10 cellular contexts compared by ENCODE assay signal in genomic region chr7:26278769-26279168, GRCh38. TPM values are rescaled to one million over a fixed set of nuclear protein-coding genes. Genes with fewer than 3 reads are reported as not detected.
DNase-seq lines count a peak whose midpoint lies in the region; ATAC-seq, FAIRE-seq and TF ChIP-seq lines count a peak whose summit lies in the region.
"Had no signal": no experiment of that assay in that cellular context is flagged by ENCODE, and none has a peak within 500 bp of the region (broad histone marks: within the 10 kb centered on the region; RNA-seq: fewer than 3 reads in every experiment).

No MANE protein-coding gene starts in this region.

- H3K4me1 ChIP-seq in GM12878 (ENCODE audit: control insufficient read depth, insufficient read depth, low read length) (no peaks in the 10 kb centered on the region), psoas muscle (no peaks in the 10 kb centered on the region), smooth muscle cell (ENCODE audit: low read depth) (no peaks in the 10 kb centered on the region), sigmoid colon (no peaks in the 10 kb centered on the region), colonic mucosa (no peaks in the 10 kb centered on the region)

- no peaks in the 10 kb centered on the region for H3K27me3 Mint-ChIP-seq in activated CD4-positive, alpha-beta T cell treated with anti-CD3 and anti-CD28 coated beads for 36 hours
- H3K27me3 Mint-ChIP-seq: CD8-positive, alpha-beta memory T cell had no signal

- H3K4me3 ChIP-seq in GM12878 (no peak overlapping the region), psoas muscle (no peak overlapping the region), smooth muscle cell (no peak overlapping the region), sigmoid colon (no peak overlapping the region), colonic mucosa (no peak overlapping the region)

- H3F3A ChIP-seq in smooth muscle cell (ENCODE audit: low read depth) = no peaks in the 10 kb centered on the region

- no peak for FAIRE-seq in GM12878 (lab: Jason Lieb, UNC)
- FAIRE-seq: colon had no signal

- H3K9me3 ChIP-seq in GM12878 (replicated peaks; ENCODE audit: control insufficient read depth, insufficient read depth, low read length) (no peaks in the 10 kb centered on the region; the same call in 2 of the 3 replicates), psoas muscle (no peaks in the 10 kb centered on the region), smooth muscle cell (replicated peaks; ENCODE audit: low read depth) (no peaks in the 10 kb centered on the region), sigmoid colon (no peaks in the 10 kb centered on the region), colonic mucosa (no peaks in the 10 kb centered on the region)

- 0% methylated on average over 1 of the region's 1 CpG for WGBS in GM12878 (ENCODE audit: insufficient coverage, insufficient replicate concordance, low lambda C conversion rate, missing lambda C conversion rate)
- 0 to 31% (median 20%) methylated on average over 1 of the region's 1 CpG for WGBS in psoas muscle, 3 donors
- WGBS in smooth muscle cell (ENCODE audit: low lambda C conversion rate) = 72% methylated on average over 1 of the region's 1 CpG
- 0 to 31% methylated on average over 1 of the region's 1 CpG for WGBS in sigmoid colon, 2 donors

- H3K9me3 Mint-ChIP-seq in activated CD4-positive, alpha-beta T cell treated with anti-CD3 and anti-CD28 coated beads for 36 hours (ENCODE audit: low read depth) = no peaks in the 10 kb centered on the region
- H3K9me3 Mint-ChIP-seq: CD8-positive, alpha-beta memory T cell had no signal

- no TSS peak for BruUV-seq in GM12878 (replicated peaks; lab: Mats Ljungman, UMichigan)

- ATAC-seq in activated CD4-positive, alpha-beta T cell treated with anti-CD3 and anti-CD28 coated beads for 36 hours = peak; percentile 25
- ATAC-seq in GM12878 (peak; percentile 84), psoas muscle (no peak)

- H2AFZ ChIP-seq in GM12878 (ENCODE audit: control insufficient read depth, low read depth, low read length) = no peak overlapping the region
- no peak overlapping the region for H2AFZ ChIP-seq in smooth muscle cell (ENCODE audit: low read depth)

- no peak for TF ChIP-seq EP300 in GM12878 (IDR thresholded peaks at IDR 0.05; ENCODE audit: borderline replicate concordance in 1 of 2, control insufficient read depth in 1 of 2, low read depth in 2 of 2, low read length in 2 of 2)
- no peak for TF ChIP-seq EP300 in sigmoid colon (IDR thresholded peaks at IDR 0.05)

- in situ Hi-C loops in GM12878 (cut with MboI) = no loop called here

- no peaks in the 10 kb centered on the region for H3K36me3 ChIP-seq in GM12878 (ENCODE audit: control insufficient read depth in 2 of 2, insufficient read depth in 2 of 2, low read length in 1 of 2)
- H3K36me3 ChIP-seq in psoas muscle (ENCODE audit: insufficient read depth in 1 of 2, low read depth in 1 of 2) = no peaks in the 10 kb centered on the region
- H3K36me3 ChIP-seq in smooth muscle cell (ENCODE audit: low read depth) = no peaks in the 10 kb centered on the region
- no peaks in the 10 kb centered on the region for H3K36me3 ChIP-seq in sigmoid colon
- H3K36me3 ChIP-seq in colonic mucosa = no peaks in the 10 kb centered on the region

- H4K20me1 ChIP-seq in GM12878 (ENCODE audit: control insufficient read depth, insufficient read depth) (no peaks in the 10 kb centered on the region), smooth muscle cell (ENCODE audit: low read depth) (no peaks in the 10 kb centered on the region)

- H3K27ac ChIP-seq in GM12878 (ENCODE audit: control insufficient read depth, insufficient read depth) (no peak overlapping the region), psoas muscle (no peak overlapping the region), smooth muscle cell (ENCODE audit: low read depth) (no peak overlapping the region), sigmoid colon (no peak overlapping the region), colonic mucosa (no peak overlapping the region)

- RAD21 ChIA-PET in GM12878 (lab: Charles Lee; ENCODE audit: unreplicated experiment) = interaction anchor here (2.1 kb wide), 1 partner anchor 87 kb away, joined by 9 read pairs; no protein-coding TSS in a partner anchor

- POLR2A ChIA-PET in activated CD4-positive, alpha-beta T cell treated with anti-CD3 and anti-CD28 coated beads for 36 hours (lab: Charles Lee) = no interaction called here
- POLR2A ChIA-PET in GM12878 (lab: Charles Lee) = no interaction called here

- SMC1A ChIA-PET in GM12878 (lab: Charles Lee; ENCODE audit: uncharacterized antibody, unreplicated experiment) = interaction anchor here (0.7 to 2.7 kb wide), 4 partner anchors 11 to 188 kb away, joined by 3 to 17 read pairs (median 8); partner anchors contain the start of gene SNX10

- TF ChIP-seq RAD21 in GM12878 (IDR thresholded peaks at IDR 0.05; ENCODE audit: insufficient read depth, low read depth, low read length) = peak; percentile 24; the same call in 1 of the 2 replicates

- TF ChIP-seq POLR2A in GM12878 (IDR thresholded peaks at IDR 0.05; ENCODE audit: low read depth, low read length) (no peak), sigmoid colon (IDR thresholded peaks at IDR 0.05) (no peak)

- intact Hi-C loops in activated CD4-positive, alpha-beta T cell treated with anti-CD3 and anti-CD28 coated beads for 36 hours (cut with DNase I, micrococcal nuclease) = loop anchor here (1.0 kb wide), 2 partner anchors 16 to 87 kb away; no protein-coding TSS in a partner anchor
- intact Hi-C loops in GM12878 (cut with micrococcal nuclease; ENCODE audit: unreplicated experiment) = loop anchor here (1.0 to 10.0 kb wide), 3 partner anchors 87 to 386 kb away; no protein-coding TSS in a partner anchor
- intact Hi-C loops in psoas muscle (cut with DNase I) = no loop called here
- intact Hi-C loops in sigmoid colon (cut with DNase I) = no loop called here
- intact Hi-C loops in colonic mucosa (cut with DNase I) = no loop called here

- CTCF ChIA-PET in activated CD4-positive, alpha-beta T cell treated with anti-CD3 and anti-CD28 coated beads for 36 hours (lab: Charles Lee) = interaction anchor here (1.0 kb wide), 2 partner anchors 14 to 86 kb away, joined by 3 to 4 read pairs; no protein-coding TSS in a partner anchor
- CTCF ChIA-PET in GM12878 (lab: Yijun Ruan, JAX) = interaction anchor here (0.7 to 5.7 kb wide), 5 partner anchors 11 to 188 kb away, joined by 3 to 45 read pairs (median 4); no protein-coding TSS in a partner anchor

- H3K9ac ChIP-seq in GM12878 (ENCODE audit: control insufficient read depth, insufficient read depth, low read length) (no peak overlapping the region), smooth muscle cell (ENCODE audit: low read depth) (no peak overlapping the region), colonic mucosa (ENCODE audit: low read depth in 2 of 2, low read length in 2 of 2) (no peak overlapping the region)

- H3K27me3 ChIP-seq in GM12878 (replicated peaks in 1 of 2; ENCODE audit: control insufficient read depth in 2 of 2, insufficient read depth in 2 of 2, low read length in 1 of 2) (no peaks in the 10 kb centered on the region), psoas muscle (ENCODE audit: insufficient read depth in 3 of 3, low read length in 2 of 3) (no peaks in the 10 kb centered on the region), smooth muscle cell (ENCODE audit: low read depth) (no peaks in the 10 kb centered on the region), sigmoid colon (no peaks in the 10 kb centered on the region), colonic mucosa (no peaks in the 10 kb centered on the region)

- H3K4me3 Mint-ChIP-seq in activated CD4-positive, alpha-beta T cell treated with anti-CD3 and anti-CD28 coated beads for 36 hours = no peak overlapping the region

- peaks cover 19% of the 10 kb centered on the region for H3K4me1 Mint-ChIP-seq in activated CD4-positive, alpha-beta T cell treated with anti-CD3 and anti-CD28 coated beads for 36 hours

- no peak overlapping the region for H3K27ac Mint-ChIP-seq in activated CD4-positive, alpha-beta T cell treated with anti-CD3 and anti-CD28 coated beads for 36 hours

- H3K36me3 Mint-ChIP-seq in activated CD4-positive, alpha-beta T cell treated with anti-CD3 and anti-CD28 coated beads for 36 hours (ENCODE audit: low read depth) = no peaks in the 10 kb centered on the region
- H3K36me3 Mint-ChIP-seq: CD8-positive, alpha-beta memory T cell had no signal

- DNase-seq in activated CD4-positive, alpha-beta T cell treated with anti-CD3 and anti-CD28 coated beads for 36 hours = no peak
- DNase-seq in activated CD4-positive, alpha-beta T cell treated with anti-CD3 and anti-CD28 coated beads for 4 hours = no peak
- DNase-seq in NCI-H1092 (lab: John Stamatoyannopoulos, UW) = peak; percentile 17
- DNase-seq in GM12878 (ENCODE audit: low read depth, low spot score) = no peak
- no peak for DNase-seq in psoas muscle
- DNase-seq in smooth muscle cell (lab: John Stamatoyannopoulos, UW; ENCODE audit: unreplicated experiment) = no peak
- DNase-seq in sigmoid colon = no peak
- DNase-seq in colonic mucosa = no peak

- peak; percentile 20 to 57 (median 42); a peak in 4 of 6 replicates for TF ChIP-seq CTCF in GM12878 (IDR thresholded peaks at IDR 0.05 in 2 of 3, conservative IDR thresholded peaks at IDR 0.05 in 1 of 3; ENCODE audit: control insufficient read depth in 2 of 3, extremely low read depth in 1 of 3, insufficient read depth in 1 of 3, low read depth in 3 of 3, low read length in 3 of 3)
- TF ChIP-seq CTCF in psoas muscle (IDR thresholded peaks at IDR 0.05) = peak; percentile 6
- no peak for TF ChIP-seq CTCF in smooth muscle cell (IDR thresholded peaks at IDR 0.05; ENCODE audit: borderline replicate concordance, insufficient read depth, poor library complexity, severe bottlenecking)
- no peak for TF ChIP-seq CTCF in sigmoid colon (IDR thresholded peaks at IDR 0.05)
- TF ChIP-seq CTCF in colonic mucosa (IDR thresholded peaks at IDR 0.05) = no peak

- H3K79me2 ChIP-seq in GM12878 (ENCODE audit: control insufficient read depth, insufficient read depth, low read length) (no peaks in the 10 kb centered on the region), smooth muscle cell (ENCODE audit: low read depth) (no peaks in the 10 kb centered on the region)

- H3K4me2 ChIP-seq in GM12878 (ENCODE audit: control insufficient read depth, insufficient read depth) = no peak overlapping the region
- H3K4me2 ChIP-seq in smooth muscle cell = no peak overlapping the region

RNA-seq across cellular contexts. Expression of gene SNX10, which starts 12.9 kb away (rescaled TPM):
- total RNA-seq in activated CD4-positive, alpha-beta T cell treated with anti-CD3 and anti-CD28 coated beads for 36 hours = 10 to 100 TPM; 28.1 to 35.5 TPM
- total RNA-seq in GM12878 (2013; cell fraction: nucleolus; rRNA removed) = 16.4 and 17.4 TPM in 2 replicates
- total RNA-seq in GM12878 (2014; rRNA removed) = 22.5 and 26.1 TPM in 2 replicates
- 32.7 and 33.2 TPM in 2 replicates for total RNA-seq in GM12878 (2014; rRNA removed; fragmentation: Illumina TruSeq; extraction: Trizol)
- total RNA-seq in GM12878 (2021) = 30.4 and 30.8 TPM in 2 replicates
- 8.9 TPM for polyA plus RNA-seq in GM12878 (2011; ENCODE audit: low read depth)
- 53.2 and 75.9 TPM in 2 replicates for polyA plus RNA-seq in GM12878 (2011; rRNA removed)
- 18.6 and 19.2 TPM in 2 replicates for polyA plus RNA-seq in GM12878 (2011; cell fraction: cytosol; rRNA removed)
- 18.8 and 20.3 TPM in 2 replicates for polyA plus RNA-seq in GM12878 (2011; cell fraction: nucleus; rRNA removed)
- polyA plus RNA-seq in GM12878 (2012) = 12.6 and 21.3 TPM in 2 replicates
- 29.5 and 37.1 TPM in 2 replicates for polyA plus RNA-seq in GM12878 (2014; fragmentation: Illumina TruSeq; extraction: Trizol)
- polyA plus RNA-seq in GM12878 (2014; fragmentation: Nextera tagmentation; extraction: Ambion mirVana) = 10 to 100 TPM; 22.9 to 29.7 TPM
- 15.5 and 22.0 TPM in 2 replicates for polyA plus RNA-seq in GM12878 (2014; rRNA removed)
- 10 to 100 TPM; 45.4 to 56.2 TPM for polyA plus RNA-seq in GM12878 (2016; fragmentation: Nextera tagmentation; extraction: Ambion mirVana)
- polyA minus RNA-seq in GM12878 (2011; rRNA and poly(A)+ RNA removed) = 17.6 and 33.0 TPM in 2 replicates
- polyA minus RNA-seq in GM12878 (2011; cell fraction: cytosol; rRNA and poly(A)+ RNA removed) = 8.2 and 11.4 TPM in 2 replicates
- polyA minus RNA-seq in GM12878 (2011; cell fraction: nucleus; rRNA and poly(A)+ RNA removed) = 7.9 and 8.5 TPM in 2 replicates
- total RNA-seq in psoas muscle = 1 to 10 TPM in 3 of 4 donors, under 1 TPM in 1; 0.97 to 1.4 (median 1.1) TPM
- under 1 TPM; 0.25 to 0.63 (median 0.34) TPM for polyA plus RNA-seq in psoas muscle
- total RNA-seq in smooth muscle cell = 2.2 and 3.1 TPM in 2 replicates
- polyA plus RNA-seq in smooth muscle cell = 1.1 and 1.6 TPM in 2 replicates
- 1 to 10 TPM; 1.7 to 6.4 (median 4.4) TPM for total RNA-seq in sigmoid colon
- 1 to 10 TPM; 4.9 to 8.2 (median 5.4) TPM for polyA plus RNA-seq in sigmoid colon
- 1 to 10 TPM; 3.1 to 4.9 TPM for total RNA-seq in colonic mucosa

Comparison
In these comparisons a context has a peak if more than half of its experiments do, and no peak if none do; other contexts are left out.
1. ATAC-seq: peak in activated CD4-positive, alpha-beta T cell treated with anti-CD3 and anti-CD28 coated beads for 36 hours (single experiment) and GM12878 (single experiment); none in psoas muscle (0 of 4).
2. CTCF ChIP-seq: peak in GM12878 (3 of 3) and psoas muscle (single experiment); none in smooth muscle cell (single experiment), sigmoid colon (0 of 4) and colonic mucosa (single experiment).
3. intact Hi-C loops: an anchor here in activated CD4-positive, alpha-beta T cell treated with anti-CD3 and anti-CD28 coated beads for 36 hours (1.0 kb wide) and GM12878 (1.0 to 10.0 kb wide); none called in psoas muscle, sigmoid colon and colonic mucosa.